In genomic region chr9:5818424-5819142, GRCh38 we compare ENCODE assay signal across 18 cellular contexts. TPM values are rescaled to one million over a fixed set of nuclear protein-coding genes. Genes with fewer than 3 reads are reported as not detected.
DNase-seq lines count a peak whose midpoint lies in the region; ATAC-seq, FAIRE-seq and TF ChIP-seq lines count a peak whose summit lies in the region.
"Had no signal": no experiment of that assay in that cellular context is flagged by ENCODE, and none has a peak within 500 bp of the region (broad histone marks: within the 10 kb centered on the region; RNA-seq: fewer than 3 reads in every experiment).

No MANE protein-coding gene starts in this region.

- in situ Hi-C loops in KBM-7 (cut with MboI; ENCODE audit: low pct_unique_long_range_greater_than_20kb, low sequenced_read_pairs): no loop called here

- FAIRE-seq in A549 (lab: Jason Lieb, UNC): no peak
- no peak for FAIRE-seq in keratinocyte (lab: Jason Lieb, UNC)
- FAIRE-seq: GM12892 had no signal

- H3K27ac Mint-ChIP-seq in GM23338: peak overlapping the region; percentile 73
- H3K27ac Mint-ChIP-seq: CD8-positive, alpha-beta T cell had no signal

- peak overlapping the region; percentile 76 to 86 for H3K27ac ChIP-seq in A549
- no peak overlapping the region for H3K27ac ChIP-seq in GM23338 (ENCODE audit: low read depth)
- H3K27ac ChIP-seq in RWPE2 (ENCODE audit: poor library complexity, severe bottlenecking): peak overlapping the region; percentile 50
- H3K27ac ChIP-seq in keratinocyte (ENCODE audit: control insufficient read depth, insufficient read depth, low read length): peak overlapping the region; percentile 31
- H3K27ac ChIP-seq: RWPE1 had no signal

- H2AFZ ChIP-seq in GM23338: no peak overlapping the region
- no peak overlapping the region for H2AFZ ChIP-seq in keratinocyte (ENCODE audit: control insufficient read depth, low read length)

- peaks cover 6% of the 10 kb centered on the region; the same call in 1 of the 2 replicates for H3K36me3 ChIP-seq in GM23338 (ENCODE audit: insufficient read depth)
- peaks cover 42% of the 10 kb centered on the region for H3K36me3 ChIP-seq in RWPE2 (ENCODE audit: low read depth)
- peaks cover 4 to 5% of the 10 kb centered on the region in 2 experiments for H3K36me3 ChIP-seq in keratinocyte (ENCODE audit: control insufficient read depth in 2 of 2, extremely low read depth in 1 of 2, insufficient read depth in 2 of 2, low read length in 2 of 2)

- DNase-seq in A549 (ENCODE audit: low read depth in 1 of 2, low spot score in 1 of 2) (no peak), GM23338 (ENCODE audit: low spot score) (no peak), RWPE2 (ENCODE audit: low spot score) (no peak), keratinocyte (ENCODE audit: low read depth, low spot score) (no peak), KBM-7 (no peak)
- no peak for DNase-seq in stimulated activated CD4-positive, alpha-beta T cell treated with anti-CD3 and anti-CD28 coated beads, Interleukin-15, amount 100 ng/mL, for 24 hours
- DNase-seq: CD8-positive, alpha-beta T cell; DMS79; H7; KG1; NCI-H1417; NCI-H187 treated with DMSO at 0.1 percent for 48 hours; NCI-H524; NCI-H82 had no signal

- 83% methylated on average over 2 of the region's 2 CpGs for WGBS in A549 (ENCODE audit: missing lambda C conversion rate)

- H4K20me1 ChIP-seq in GM23338 (replicated peaks; ENCODE audit: insufficient read depth) (no peaks in the 10 kb centered on the region), keratinocyte (ENCODE audit: control insufficient read depth, extremely low read depth, insufficient read depth, low read length) (no peaks in the 10 kb centered on the region)

- H3K4me1 Mint-ChIP-seq in GM23338: no peaks in the 10 kb centered on the region; the same call in 2 of the 3 replicates

- no peak overlapping the region for H3K4me3 ChIP-seq in A549
- H3K4me3 ChIP-seq in GM23338: no peak overlapping the region
- H3K4me3 ChIP-seq in RWPE2 (ENCODE audit: severe bottlenecking): no peak overlapping the region
- H3K4me3 ChIP-seq in keratinocyte (ENCODE audit: control insufficient read depth in 2 of 3, extremely low read depth in 1 of 3, insufficient read depth in 2 of 3, low read depth in 1 of 3, low read length in 3 of 3): no peak overlapping the region

- no peaks in the 10 kb centered on the region for H3K9me2 ChIP-seq in GM23338 (ENCODE audit: insufficient read depth)

- H3K4me3 Mint-ChIP-seq in GM23338: no peak overlapping the region
- H3K4me3 Mint-ChIP-seq: CD8-positive, alpha-beta T cell had no signal

- no peak for TF ChIP-seq RAD21 in A549 (conservative IDR thresholded peaks at IDR 0.05 in 1 of 2, IDR thresholded peaks at IDR 0.05 in 1 of 2)

- H3K4me2 ChIP-seq in A549 (peak overlapping the region; percentile 33), GM23338 (no peak overlapping the region), keratinocyte (ENCODE audit: control insufficient read depth, extremely low read depth, insufficient read depth, low read depth, low read length) (peak overlapping the region; percentile 16)

- no peaks in the 10 kb centered on the region for H3K27me3 Mint-ChIP-seq in GM23338 (ENCODE audit: insufficient read depth, low read depth, poor library complexity)

- POLR2A ChIA-PET in A549 (lab: Yijun Ruan, JAX): no interaction called here

- dilution Hi-C loops in keratinocyte (cut with MboI; ENCODE audit: extremely low pct_ligation_motif_present, low sequenced_read_pairs): no loop called here

- H3K27me3 ChIP-seq in GM23338 (ENCODE audit: insufficient read depth) (no peaks in the 10 kb centered on the region), RWPE2 (ENCODE audit: insufficient read depth, poor library complexity, severe bottlenecking) (no peaks in the 10 kb centered on the region), keratinocyte (ENCODE audit: control insufficient read depth, extremely low read depth, insufficient read depth, low read length) (no peaks in the 10 kb centered on the region)

- H3K4me1 ChIP-seq in A549 (peaks cover 50% of the 10 kb centered on the region), GM23338 (ENCODE audit: insufficient read depth) (no peaks in the 10 kb centered on the region), RWPE2 (ENCODE audit: insufficient read depth, poor library complexity, severe bottlenecking) (peaks cover 11% of the 10 kb centered on the region), keratinocyte (ENCODE audit: control insufficient read depth, extremely low read depth, insufficient read depth, low read length) (peaks cover 19% of the 10 kb centered on the region)

- no peaks in the 10 kb centered on the region for H3K9me1 ChIP-seq in keratinocyte (ENCODE audit: control insufficient read depth, extremely low read depth, insufficient read depth, low read length)

- no peaks in the 10 kb centered on the region for H3K79me2 ChIP-seq in GM23338 (replicated peaks; ENCODE audit: insufficient read depth)
- no peaks in the 10 kb centered on the region for H3K79me2 ChIP-seq in keratinocyte (ENCODE audit: control insufficient read depth, insufficient read depth, low read length)

- ATAC-seq in A549 (no peak), GM23338 (no peak), RWPE2 (ENCODE audit: low read depth) (no peak), GM21423 (IDR thresholded peaks at IDR 0.05; ENCODE audit: unreplicated experiment) (no peak), GM19324 (IDR thresholded peaks at IDR 0.05; ENCODE audit: low FRiP score, unreplicated experiment) (no peak)
- ATAC-seq: CD8-positive, alpha-beta T cell had no signal

- H3K36me3 Mint-ChIP-seq in GM23338 (ENCODE audit: low read depth): peaks cover 10% of the 10 kb centered on the region; the same call in 2 of the 3 replicates

- TF ChIP-seq CTCF in A549 (IDR thresholded peaks at IDR 0.05): no peak
- no peak for TF ChIP-seq CTCF in GM23338 (conservative IDR thresholded peaks at IDR 0.05; ENCODE audit: low read depth in 2 of 2)
- no peak for TF ChIP-seq CTCF in RWPE2 (IDR thresholded peaks at IDR 0.05; ENCODE audit: poor library complexity, severe bottlenecking)
- TF ChIP-seq CTCF in keratinocyte (optimal IDR thresholded peaks at IDR 0.05 in 1 of 3, IDR thresholded peaks at IDR 0.05 in 1 of 3, conservative IDR thresholded peaks at IDR 0.05 in 1 of 3; ENCODE audit: extremely low read depth in 1 of 3, insufficient read depth in 2 of 3, low read length in 3 of 3): no peak

- TF ChIP-seq EP300 in A549 (IDR thresholded peaks at IDR 0.05): no peak

- CTCF ChIA-PET in A549 (lab: Yijun Ruan, JAX): interaction anchor here (0.6 to 3.4 kb wide), 7 partner anchors 13 to 964 kb away, joined by 3 to 30 read pairs (median 3); partner anchors contain the start of gene ERMP1

- no peaks in the 10 kb centered on the region for H3K9me3 Mint-ChIP-seq in GM23338
- H3K9me3 Mint-ChIP-seq: CD8-positive, alpha-beta T cell had no signal

- H3K9me3 ChIP-seq in A549: no peaks in the 10 kb centered on the region
- no peaks in the 10 kb centered on the region for H3K9me3 ChIP-seq in RWPE2 (ENCODE audit: severe bottlenecking)
- no peaks in the 10 kb centered on the region for H3K9me3 ChIP-seq in keratinocyte (ENCODE audit: control insufficient read depth, low read depth, low read length)

- no peak for TF ChIP-seq POLR2A in A549 (IDR thresholded peaks at IDR 0.05; ENCODE audit: low read length)

- no peak overlapping the region for H3K9ac ChIP-seq in keratinocyte (ENCODE audit: control insufficient read depth, extremely low read depth, insufficient read depth, low read length)

- no peaks in the 10 kb centered on the region for H3F3A ChIP-seq in GM23338 (replicated peaks; ENCODE audit: low read depth)

TF ChIP-seq in A549, 52 proteins besides CTCF, POLR2A, EP300 and RAD21:
- TF ChIP-seq MAFK (IDR thresholded peaks at IDR 0.05; ENCODE audit: partially characterized antibody): peak; percentile 54
- no peak for TF ChIP-seq NR3C1 (IDR thresholded peaks at IDR 0.05)

TF ChIP-seq in GM23338, 12 proteins besides CTCF, POLR2A, EP300 and RAD21 (continues in another document):
- TF ChIP-seq EZH2 (IDR thresholded peaks at IDR 0.05; ENCODE audit: low read depth, unreplicated experiment) (no peak), POLR2AphosphoS5 (IDR thresholded peaks at IDR 0.05; ENCODE audit: low read depth) (no peak), ZNF331 (CRISPR knock-in tag; IDR thresholded peaks at IDR 0.05; ENCODE audit: low read depth) (no peak), JUNB (IDR thresholded peaks at IDR 0.05; ENCODE audit: unreplicated experiment) (no peak), STAT1 (IDR thresholded peaks at IDR 0.05; ENCODE audit: unreplicated experiment) (no peak), ZNF114 (CRISPR knock-in tag; IDR thresholded peaks at IDR 0.05) (no peak)

RNA-seq across cellular contexts. Expression of gene ERMP1, which starts 14.3 kb away (rescaled TPM):
- 53.4 and 66.1 TPM in 2 replicates for polyA plus RNA-seq in A549 (2011; rRNA removed)
- polyA plus RNA-seq in A549 (2012; cell fraction: cytosol; rRNA removed): 7.4 and 9.1 TPM in 2 replicates
- polyA plus RNA-seq in A549 (2012; cell fraction: nucleus; rRNA removed): 10.1 and 10.8 TPM in 2 replicates
- 22.4 to 27.4 TPM (median 22.5 TPM) in 3 replicates for polyA plus RNA-seq in A549 (2017; fragmentation: RNase III; extraction: RNeasy Plus Mini Kit Qiagen cat#74134 plus additional on column Dnase treatment)
- polyA minus RNA-seq in A549 (2011; rRNA and poly(A)+ RNA removed): 46.5 and 48.0 TPM in 2 replicates
- 18.4 and 23.4 TPM in 2 replicates for total RNA-seq in GM23338 (2014; rRNA removed; shearing (Covaris generic))
- 5.0 and 5.3 TPM in 2 replicates for polyA plus RNA-seq in GM23338 (2016; fragmentation: Nextera tagmentation; extraction: Ambion mirVana)
- 18.2 to 30.2 TPM (median 27.0 TPM) in 3 replicates for polyA plus RNA-seq in keratinocyte
- 6.9 TPM for polyA plus RNA-seq in keratinocyte (2011; ENCODE audit: low read depth)
- polyA plus RNA-seq in keratinocyte (2011; cell fraction: cytosol; rRNA removed): 7.1 and 14.8 TPM in 2 replicates
- 37.7 and 48.5 TPM in 2 replicates for polyA plus RNA-seq in keratinocyte (2011; cell fraction: nucleus; rRNA removed)
- polyA plus RNA-seq in keratinocyte (2012; ENCODE audit: low replicate concordance): 16.3 and 17.8 TPM in 2 replicates
- polyA minus RNA-seq in keratinocyte: 21.8 to 45.3 TPM (median 42.6 TPM) in 3 replicates
- 16.9 TPM for polyA minus RNA-seq in keratinocyte (2011; cell fraction: cytosol; rRNA and poly(A)+ RNA removed)
- 49.9 and 90.3 TPM in 2 replicates for polyA minus RNA-seq in keratinocyte (2011; cell fraction: nucleus; rRNA and poly(A)+ RNA removed)
